In the genomic region with DNA sequence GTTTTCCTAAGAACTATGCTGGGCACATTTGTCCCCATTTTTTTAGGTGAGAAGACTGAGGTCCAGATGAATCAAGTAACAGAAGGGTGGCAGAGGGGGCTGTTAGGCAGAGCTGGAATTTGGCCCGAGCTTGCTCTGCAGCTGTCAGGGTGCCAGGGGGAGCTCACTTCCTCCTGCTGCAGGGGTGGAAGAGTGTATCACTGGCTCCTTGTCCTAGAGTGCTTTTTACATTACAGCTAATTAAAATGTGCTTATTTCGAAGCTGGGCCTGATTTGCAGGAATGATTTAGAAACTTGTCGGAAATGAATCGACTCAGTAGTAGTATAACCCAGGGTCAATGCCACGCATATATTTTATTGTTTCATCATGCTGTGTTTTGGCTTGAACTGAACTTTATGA, we compare ENCODE assay signal across 9 cellular contexts. TPM values are rescaled to one million over a fixed set of nuclear protein-coding genes. Genes with fewer than 3 reads are reported as not detected.
DNase-seq lines count a peak whose midpoint lies in the region; ATAC-seq and TF ChIP-seq lines count a peak whose summit lies in the region.
"Had no signal": no experiment of that assay in that cellular context is flagged by ENCODE, and none has a peak within 500 bp of the region (broad histone marks: within the 10 kb centered on the region; RNA-seq: fewer than 3 reads in every experiment).

No MANE protein-coding gene starts in this region.

- TF ChIP-seq CTCF in natural killer cell (IDR thresholded peaks at IDR 0.05), result no peak
- no peak for TF ChIP-seq CTCF in dorsolateral prefrontal cortex (IDR thresholded peaks at IDR 0.05 in 54 of 56, conservative IDR thresholded peaks at IDR 0.05 in 2 of 56; ENCODE audit: low read depth in 1 of 56, partially characterized antibody in 56 of 56)

- peak in 2 of 3 donors; percentile 50 to 67 for ATAC-seq in natural killer cell
- ATAC-seq in HG03565 (IDR thresholded peaks at IDR 0.05; ENCODE audit: unreplicated experiment), result no peak

- no peak for DNase-seq in T-helper 2 cell treated with Interferon-gamma antibody and Interleukin-4, amounts not matched to agents 5 μg/mL and 100 μg/mL, for 36 hours (ENCODE audit: low spot score)
- DNase-seq in T-helper 2 cell (no peak), NCI-H1092 treated with DMSO at 0.1 percent for 48 hours (lab: John Stamatoyannopoulos, UW) (peak; percentile 48), natural killer cell (no peak), occipital lobe (lab: John Stamatoyannopoulos, UW) (no peak), dorsolateral prefrontal cortex (no peak)
- DNase-seq: AML-193 had no signal

- H3K27ac Mint-ChIP-seq in T-helper 2 cell treated with Interferon-gamma antibody and Interleukin-4, amounts not matched to agents 5 μg/mL and 100 μg/mL, for 36 hours, result no peak overlapping the region
- H3K27ac Mint-ChIP-seq in activated naive CD8-positive, alpha-beta T cell, result no peak overlapping the region
- no peak overlapping the region for H3K27ac Mint-ChIP-seq in natural killer cell

- peaks cover 0 to 15% (median 0%) of the 10 kb centered on the region in 45 donors for H3K27me3 ChIP-seq in dorsolateral prefrontal cortex

- H3K9me3 Mint-ChIP-seq in T-helper 2 cell treated with Interferon-gamma antibody and Interleukin-4, amounts not matched to agents 5 μg/mL and 100 μg/mL, for 36 hours, result no peaks in the 10 kb centered on the region
- H3K9me3 Mint-ChIP-seq in activated naive CD8-positive, alpha-beta T cell (ENCODE audit: low read depth), result no peaks in the 10 kb centered on the region
- H3K9me3 Mint-ChIP-seq in natural killer cell, result no peaks in the 10 kb centered on the region

- intact Hi-C loops in natural killer cell (cut with micrococcal nuclease) (no loop called here), dorsolateral prefrontal cortex (cut with DNase I) (no loop called here)

- H3K27me3 Mint-ChIP-seq in T-helper 2 cell treated with Interferon-gamma antibody and Interleukin-4, amounts not matched to agents 5 μg/mL and 100 μg/mL, for 36 hours (ENCODE audit: low read depth), result peaks cover 51% of the 10 kb centered on the region
- peaks cover 11% of the 10 kb centered on the region for H3K27me3 Mint-ChIP-seq in activated naive CD8-positive, alpha-beta T cell
- peaks cover 61 to 82% of the 10 kb centered on the region in 2 donors for H3K27me3 Mint-ChIP-seq in natural killer cell (ENCODE audit: low read depth in 2 of 2)

- H3K4me3 ChIP-seq in dorsolateral prefrontal cortex, result no peak overlapping the region

- H3K27ac ChIP-seq in dorsolateral prefrontal cortex, result no peak overlapping the region

- peak overlapping the region; percentile 28 for H3K4me3 Mint-ChIP-seq in T-helper 2 cell treated with Interferon-gamma antibody and Interleukin-4, amounts not matched to agents 5 μg/mL and 100 μg/mL, for 36 hours
- H3K4me3 Mint-ChIP-seq in activated naive CD8-positive, alpha-beta T cell, result peak overlapping the region; percentile 54
- peak overlapping the region; percentile 56 for H3K4me3 Mint-ChIP-seq in natural killer cell

- H3K36me3 Mint-ChIP-seq in T-helper 2 cell treated with Interferon-gamma antibody and Interleukin-4, amounts not matched to agents 5 μg/mL and 100 μg/mL, for 36 hours (ENCODE audit: low read depth), result peaks cover 5% of the 10 kb centered on the region
- H3K36me3 Mint-ChIP-seq in activated naive CD8-positive, alpha-beta T cell, result no peaks in the 10 kb centered on the region
- no peaks in the 10 kb centered on the region for H3K36me3 Mint-ChIP-seq in natural killer cell

- H3K4me1 Mint-ChIP-seq in T-helper 2 cell treated with Interferon-gamma antibody and Interleukin-4, amounts not matched to agents 5 μg/mL and 100 μg/mL, for 36 hours (ENCODE audit: low read depth), result peaks cover 54% of the 10 kb centered on the region
- H3K4me1 Mint-ChIP-seq in activated naive CD8-positive, alpha-beta T cell (ENCODE audit: low read depth), result peaks cover 56% of the 10 kb centered on the region
- peaks cover 46 to 47% of the 10 kb centered on the region in 2 donors for H3K4me1 Mint-ChIP-seq in natural killer cell

RNA-seq across cellular contexts. Expression of gene TOX2, which starts 11.1 kb away (rescaled TPM):
- total RNA-seq in natural killer cell (1 to 10 TPM in 2 of 3 donors, under 1 TPM in 1; 0.93 to 1.8 (median 1.2) TPM), occipital lobe (0.31 TPM), dorsolateral prefrontal cortex (10 to 100 TPM in 117 of 120 experiments, 1 to 10 TPM in 3; 5.5 to 33.1 (median 20.3) TPM)
